ENCODE assay signal across 8 cellular contexts in genomic region chr6:33414592-33415271, GRCh38. TPM values are rescaled to one million over a fixed set of nuclear protein-coding genes. Genes with fewer than 3 reads are reported as not detected.
DNase-seq lines count a peak whose midpoint lies in the region; ATAC-seq, FAIRE-seq and TF ChIP-seq lines count a peak whose summit lies in the region.

No MANE protein-coding gene starts in this region.

- no peaks in the 10 kb centered on the region for H3K27me3 ChIP-seq in BE2C
- H3K27me3 ChIP-seq in WERI-Rb-1 (ENCODE audit: insufficient read depth, low read depth, severe bottlenecking): no peaks in the 10 kb centered on the region

- DNase-seq in BE2C: peak; percentile 48
- DNase-seq in GM13976 (ENCODE audit: low spot score): no peak
- DNase-seq in WERI-Rb-1: peak; percentile 75
- peak; percentile 25 for DNase-seq in iPS-NIHi7 (ENCODE audit: extremely low spot score)
- no peak for DNase-seq in DMS79 treated with DMSO at 0.1 percent for 48 hours (lab: John Stamatoyannopoulos, UW)
- DNase-seq in RCC 7860 (ENCODE audit: low spot score): no peak

- no peak overlapping the region for H3K27ac ChIP-seq in WERI-Rb-1

- H3K9me3 ChIP-seq in BE2C: no peaks in the 10 kb centered on the region
- H3K9me3 ChIP-seq in WERI-Rb-1 (ENCODE audit: severe bottlenecking): no peaks in the 10 kb centered on the region

- no peak for FAIRE-seq in RCC 7860 (lab: Jason Lieb, UNC)

- in situ Hi-C loops in GM13976 (cut with MboI; ENCODE audit: low sequenced_read_pairs, unreplicated experiment): no loop called here

- peaks cover 9% of the 10 kb centered on the region for H3K4me1 ChIP-seq in BE2C

- no peak for ATAC-seq in HG03457 (IDR thresholded peaks at IDR 0.05; ENCODE audit: unreplicated experiment)
- ATAC-seq in GM18520 (IDR thresholded peaks at IDR 0.05; ENCODE audit: unreplicated experiment): no peak

- TF ChIP-seq CTCF in BE2C (IDR thresholded peaks at IDR 0.05; ENCODE audit: low read depth, low read length) (peak; percentile 61), GM13976 (IDR thresholded peaks at IDR 0.05; ENCODE audit: borderline replicate concordance, control extremely low read depth, extremely low read depth, insufficient read depth, missing control alignments) (peak; percentile 24), WERI-Rb-1 (IDR thresholded peaks at IDR 0.05; ENCODE audit: low read depth, low read length) (peak; percentile 78)

- H3K36me3 ChIP-seq in BE2C: peaks cover 34% of the 10 kb centered on the region
- H3K36me3 ChIP-seq in WERI-Rb-1: peaks cover 53% of the 10 kb centered on the region

- H3K4me3 ChIP-seq in BE2C (ENCODE audit: low read depth, low read length) (no peak overlapping the region), WERI-Rb-1 (ENCODE audit: low read depth, low read length) (no peak overlapping the region)

RNA-seq across cellular contexts. Expression of gene CUTA, which starts 3.2 kb away (rescaled TPM):
- polyA plus RNA-seq in BE2C (2012; ENCODE audit: insufficient read depth, insufficient read length, low read depth): 362 TPM

RNA-seq across cellular contexts. Expression of gene PHF1, which starts 3.9 kb away (rescaled TPM):
- 61.3 TPM for polyA plus RNA-seq in BE2C (2012; ENCODE audit: insufficient read depth, insufficient read length, low read depth)

RNA-seq across cellular contexts. Expression of gene SYNGAP1, which starts 5.1 kb away (rescaled TPM):
- polyA plus RNA-seq in BE2C (2012; ENCODE audit: insufficient read depth, insufficient read length, low read depth): 191 TPM

RNA-seq across cellular contexts. Expression of gene KIFC1, which starts 23.1 kb away (rescaled TPM):
- polyA plus RNA-seq in BE2C (2012; ENCODE audit: insufficient read depth, insufficient read length, low read depth): 13.5 TPM

RNA-seq across cellular contexts. Expression of gene ZBTB9, which starts 39.6 kb away (rescaled TPM):
- 90.5 TPM for polyA plus RNA-seq in BE2C (2012; ENCODE audit: insufficient read depth, insufficient read length, low read depth)

Comparison
In these comparisons a context has a peak if more than half of its experiments do, and no peak if none do; other contexts are left out.
1. DNase-seq: peak in BE2C (single experiment), WERI-Rb-1 (single experiment) and iPS-NIHi7 (single experiment); none in GM13976 (single experiment), DMS79 treated with DMSO at 0.1 percent for 48 hours (single experiment) and RCC 7860 (single experiment).
2. CTCF ChIP-seq: peak in every context shown above with its lines; median percentile 78 in WERI-Rb-1; 61 in BE2C; 24 in GM13976.